In genomic region chr12:67284561-67284960, GRCh38 we compare ENCODE assay signal across 22 cellular contexts.
"Had no signal": no experiment of that assay in that cellular context is flagged by ENCODE, and none has a peak within 500 bp of the region (broad histone marks: within the 10 kb centered on the region; RNA-seq: fewer than 3 reads in every experiment).

No MANE protein-coding gene starts in this region.

- ATAC-seq: esophagus mucosa, gastrocnemius medialis, lower lobe of right lung had no signal

- FAIRE-seq: bronchial epithelial cell, keratinocyte, TTC549 had no signal

- H3K27ac ChIP-seq: adrenal gland, gastrocnemius medialis, lower lobe of right lung, tibial nerve, uterus had no signal

- H3K27me3 ChIP-seq: adrenal gland, gastrocnemius medialis, tibial nerve, uterus had no signal

- H3K36me3 ChIP-seq: adrenal gland, uterus had no signal

- H3K27ac Mint-ChIP-seq: activated B cell treated with CpG ODN at 0.5 μM for 24 hours; T-helper 1 cell treated with Interleukin-12 subunit alpha and Interleukin-12 subunit beta and Interleukin-4 antibody, amounts not matched to agents 30 μg/mL and 1 μg/mL, for 36 hours had no signal

- H3K4me3 Mint-ChIP-seq: activated B cell treated with CpG ODN at 0.5 μM for 24 hours; T-helper 1 cell treated with Interleukin-12 subunit alpha and Interleukin-12 subunit beta and Interleukin-4 antibody, amounts not matched to agents 30 μg/mL and 1 μg/mL, for 36 hours had no signal

- H3K9me3 ChIP-seq: adrenal gland, gastrocnemius medialis, lower lobe of right lung, tibial nerve, uterus had no signal

- H3K27me3 Mint-ChIP-seq: activated B cell treated with CpG ODN at 0.5 μM for 24 hours had no signal

- H3K4me3 ChIP-seq: adrenal gland, gastrocnemius medialis, lower lobe of right lung, tibial nerve, uterus had no signal

- H3K9me3 Mint-ChIP-seq: activated B cell treated with CpG ODN at 0.5 μM for 24 hours; T-helper 1 cell treated with Interleukin-12 subunit alpha and Interleukin-12 subunit beta and Interleukin-4 antibody, amounts not matched to agents 30 μg/mL and 1 μg/mL, for 36 hours had no signal

- DNase-seq: activated B cell treated with CpG ODN at 0.5 μM for 24 hours; activated CD4-positive, alpha-beta T cell treated with anti-CD3 and anti-CD28 coated beads for 48 hours; activated CD8-positive, alpha-beta memory T cell treated with anti-CD3 and anti-CD28 coated beads, Interleukin-2, amount 50 U/mL, for 4 hours; activated naive CD4-positive, alpha-beta T cell; adrenal gland; cerebellar nuclear complex; effector CD8-positive, alpha-beta T cell; gastrocnemius medialis; head of caudate nucleus; lower lobe of right lung; occipital lobe; retina; stimulated activated CD8-positive, alpha-beta memory T cell treated with anti-CD3 and anti-CD28 coated beads, Interleukin-4, amount 100 ng/mL, for 48 hours; stimulated activated naive CD4-positive, alpha-beta T cell; substantia nigra; uterus had no signal
